Comparison of ENCODE assay signal across 29 cellular contexts in genomic region chr15:96699871-96700401, GRCh38.
DNase-seq lines count a peak whose midpoint lies in the region; ATAC-seq and TF ChIP-seq lines count a peak whose summit lies in the region.
"Had no signal": no experiment of that assay in that cellular context is flagged by ENCODE, and none has a peak within 500 bp of the region (broad histone marks: within the 10 kb centered on the region; RNA-seq: fewer than 3 reads in every experiment).

No MANE protein-coding gene starts in this region.

- no peak overlapping the region for H2BK20ac ChIP-seq in H9 (ENCODE audit: low read depth, low read length, poor library complexity, severe bottlenecking)

- H4K5ac ChIP-seq in H9 (ENCODE audit: insufficient read length, low read depth, low read length), result no peak overlapping the region

- H3K4me1 Mint-ChIP-seq in H9, result peaks cover 65 to 66% of the 10 kb centered on the region in 2 experiments
- H3K4me1 Mint-ChIP-seq: activated CD4-positive, alpha-beta T cell treated with anti-CD3 and anti-CD28 coated beads, Interleukin-2, amount 10 ng/mL, durations not matched to agents 24 days and 14 days; activated CD8-positive, alpha-beta memory T cell treated with anti-CD3 and anti-CD28 coated beads, Interleukin-2, amount 10 ng/mL, durations not matched to agents 7 days and 5 days; activated naive CD4-positive, alpha-beta T cell treated with anti-CD3 and anti-CD28 coated beads, Interleukin-2, amount 10 ng/mL, durations not matched to agents 7 days and 5 days; stimulated activated naive B cell treated with anti-CD40 and anti-IgM and Interleukin-4, amounts not matched to agents 10 μg/mL and 1 μg/mL and 100 μg/mL, for 72 hours had no signal

- TF ChIP-seq EP300 in gastroesophageal sphincter (IDR thresholded peaks at IDR 0.05), result no peak

- H3K14ac ChIP-seq in H9 (ENCODE audit: insufficient read depth, low read length), result no peak overlapping the region

- no peak overlapping the region for H3T11ph ChIP-seq in H9 (ENCODE audit: low read length)

- H3K27me3 Mint-ChIP-seq in H9 (ENCODE audit: low read depth), result no peaks in the 10 kb centered on the region
- H3K27me3 Mint-ChIP-seq: activated CD4-positive, alpha-beta T cell treated with anti-CD3 and anti-CD28 coated beads, Interleukin-2, amount 10 ng/mL, durations not matched to agents 24 days and 14 days; activated CD8-positive, alpha-beta memory T cell treated with anti-CD3 and anti-CD28 coated beads, Interleukin-2, amount 10 ng/mL, durations not matched to agents 7 days and 5 days; activated naive CD4-positive, alpha-beta T cell treated with anti-CD3 and anti-CD28 coated beads, Interleukin-2, amount 10 ng/mL, durations not matched to agents 7 days and 5 days; stimulated activated naive B cell treated with anti-CD40 and anti-IgM and Interleukin-4, amounts not matched to agents 10 μg/mL and 1 μg/mL and 100 μg/mL, for 72 hours had no signal

- ATAC-seq in gastroesophageal sphincter (no peak), mucosa of descending colon (no peak)
- ATAC-seq: activated CD8-positive, alpha-beta memory T cell treated with anti-CD3 and anti-CD28 coated beads, Interleukin-2, amount 10 ng/mL, durations not matched to agents 7 days and 5 days; pancreas; Right ventricle myocardium inferior; stimulated activated naive B cell treated with anti-CD40 and anti-IgM and Interleukin-4, amounts not matched to agents 10 μg/mL and 1 μg/mL and 100 μg/mL, for 72 hours had no signal

- intact Hi-C loops in mucosa of descending colon (cut with DNase I, micrococcal nuclease), result no loop called here

- no CpG with 5 or more reads among the region's 3 CpGs for WGBS in H9 (ENCODE audit: extremely low coverage, insufficient read length, low lambda C conversion rate)
- 96 to 100% methylated on average over 2 to 3 of the region's 3 CpGs for WGBS in gastroesophageal sphincter (ENCODE audit: low coverage in 1 of 2), 2 donors

- no peak overlapping the region for H3K9ac ChIP-seq in H9 (ENCODE audit: extremely low read depth, insufficient read length, low read length)
- H3K9ac ChIP-seq: BLaER1 treated with 17β-estradiol and CSF1 and Interleukin-3, amounts not matched to agents 10 nM and 100 nM had no signal

- no peak overlapping the region for H2AK5ac ChIP-seq in H9 (ENCODE audit: insufficient read length, low read length)

- H3K79me1 ChIP-seq in H9 (ENCODE audit: insufficient read depth, low read depth, low read length, poor library complexity, severe bottlenecking), result no peaks in the 10 kb centered on the region

- peak overlapping the region in 1 of 3 experiments; percentile 95; a peak in 4 of 7 replicates for H3K27ac Mint-ChIP-seq in H9
- H3K27ac Mint-ChIP-seq: activated CD4-positive, alpha-beta T cell treated with anti-CD3 and anti-CD28 coated beads, Interleukin-2, amount 10 ng/mL, durations not matched to agents 24 days and 14 days; activated CD8-positive, alpha-beta memory T cell treated with anti-CD3 and anti-CD28 coated beads, Interleukin-2, amount 10 ng/mL, durations not matched to agents 7 days and 5 days; activated naive CD4-positive, alpha-beta T cell treated with anti-CD3 and anti-CD28 coated beads, Interleukin-2, amount 10 ng/mL, durations not matched to agents 7 days and 5 days; activated T-helper 1 cell treated with anti-CD3 and anti-CD28 coated beads, Interleukin-12 subunit alpha, Interleukin-12 subunit beta, Interleukin-2, Interleukin-4 antibody, amounts not matched to agents 30 ng/mL and 10 ng/mL and 1 ng/mL, durations not matched to agents 14 hours and 24 hours and 36 hours; nephron; stimulated activated naive B cell treated with anti-CD40 and anti-IgM and Interleukin-4, amounts not matched to agents 10 μg/mL and 1 μg/mL and 100 μg/mL, for 72 hours had no signal

- no peaks in the 10 kb centered on the region for H3K9me3 Mint-ChIP-seq in H9
- H3K9me3 Mint-ChIP-seq: activated naive CD4-positive, alpha-beta T cell treated with anti-CD3 and anti-CD28 coated beads, Interleukin-2, amount 10 ng/mL, durations not matched to agents 7 days and 5 days; activated T-helper 1 cell treated with anti-CD3 and anti-CD28 coated beads, Interleukin-12 subunit alpha, Interleukin-12 subunit beta, Interleukin-2, Interleukin-4 antibody, amounts not matched to agents 30 ng/mL and 10 ng/mL and 1 ng/mL, durations not matched to agents 14 hours and 24 hours and 36 hours; nephron; stimulated activated naive B cell treated with anti-CD40 and anti-IgM and Interleukin-4, amounts not matched to agents 10 μg/mL and 1 μg/mL and 100 μg/mL, for 72 hours had no signal

- no peak overlapping the region for H3K27ac ChIP-seq in H9 (ENCODE audit: insufficient read length, low read depth, low read length)
- no peak overlapping the region for H3K27ac ChIP-seq in gastroesophageal sphincter
- H3K27ac ChIP-seq: BLaER1 treated with 17β-estradiol and CSF1 and Interleukin-3, amounts not matched to agents 10 nM and 100 nM; colonic mucosa; pancreas; right atrium auricular region; suprapubic skin; VCaP had no signal

- no peak overlapping the region for H2BK120ac ChIP-seq in H9 (ENCODE audit: low read depth, low read length, poor library complexity, severe bottlenecking)

- H3K9me3 ChIP-seq in H9 (ENCODE audit: control insufficient read depth, low read depth, low read length) (no peaks in the 10 kb centered on the region), gastroesophageal sphincter (no peaks in the 10 kb centered on the region), mucosa of descending colon (no peaks in the 10 kb centered on the region)
- H3K9me3 ChIP-seq: BLaER1 treated with 17β-estradiol and CSF1 and Interleukin-3, amounts not matched to agents 10 nM and 100 nM; colonic mucosa; MG63; pancreas; right atrium auricular region; suprapubic skin had no signal

- no peak overlapping the region for H4K8ac ChIP-seq in H9 (replicated peaks; ENCODE audit: insufficient read length, low read depth, low read length)

- no peak overlapping the region for H2BK15ac ChIP-seq in H9 (ENCODE audit: low read depth, low read length)

- H3K4me2 ChIP-seq in H9 (ENCODE audit: insufficient read depth, insufficient read length, low read length), result no peak overlapping the region
- H3K4me2 ChIP-seq: BLaER1 treated with 17β-estradiol and CSF1 and Interleukin-3, amounts not matched to agents 10 nM and 100 nM had no signal

- TF ChIP-seq POLR2A in gastroesophageal sphincter (IDR thresholded peaks at IDR 0.05), result no peak

- H3K36me3 ChIP-seq in gastroesophageal sphincter, result no peaks in the 10 kb centered on the region
- no peaks in the 10 kb centered on the region for H3K36me3 ChIP-seq in mucosa of descending colon (ENCODE audit: low read depth)
- H3K36me3 ChIP-seq: BLaER1 treated with 17β-estradiol and CSF1 and Interleukin-3, amounts not matched to agents 10 nM and 100 nM; colonic mucosa; MG63; pancreas; right atrium auricular region; suprapubic skin had no signal

- H3K23me2 ChIP-seq in H9 (ENCODE audit: insufficient read length, low read depth, low read length, poor library complexity, severe bottlenecking), result no peaks in the 10 kb centered on the region

- no peak overlapping the region for H3K4me3 Mint-ChIP-seq in H9
- H3K4me3 Mint-ChIP-seq: activated CD4-positive, alpha-beta T cell treated with anti-CD3 and anti-CD28 coated beads, Interleukin-2, amount 10 ng/mL, durations not matched to agents 24 days and 14 days; activated CD8-positive, alpha-beta memory T cell treated with anti-CD3 and anti-CD28 coated beads, Interleukin-2, amount 10 ng/mL, durations not matched to agents 7 days and 5 days; activated naive CD4-positive, alpha-beta T cell treated with anti-CD3 and anti-CD28 coated beads, Interleukin-2, amount 10 ng/mL, durations not matched to agents 7 days and 5 days; activated T-helper 1 cell treated with anti-CD3 and anti-CD28 coated beads, Interleukin-12 subunit alpha, Interleukin-12 subunit beta, Interleukin-2, Interleukin-4 antibody, amounts not matched to agents 30 ng/mL and 10 ng/mL and 1 ng/mL, durations not matched to agents 14 hours and 24 hours and 36 hours; nephron; stimulated activated naive B cell treated with anti-CD40 and anti-IgM and Interleukin-4, amounts not matched to agents 10 μg/mL and 1 μg/mL and 100 μg/mL, for 72 hours had no signal

- H2BK12ac ChIP-seq in H9 (ENCODE audit: insufficient read length, low read depth, low read length), result no peak overlapping the region

- no peaks in the 10 kb centered on the region for H4K20me1 ChIP-seq in H9 (ENCODE audit: control insufficient read depth, insufficient read depth, insufficient read length)
- H4K20me1 ChIP-seq: BLaER1 treated with 17β-estradiol and CSF1 and Interleukin-3, amounts not matched to agents 10 nM and 100 nM had no signal

- peak; percentile 74 for DNase-seq in H9
- peak; percentile 65 for DNase-seq in NCI-H1436 (lab: John Stamatoyannopoulos, UW)
- peak; percentile 86 for DNase-seq in NCI-H748 (lab: John Stamatoyannopoulos, UW; ENCODE audit: unreplicated experiment)
- peak; percentile 96 for DNase-seq in islet precursor cell
- no peak for DNase-seq in mucosa of descending colon
- no peak for DNase-seq in SKM-1 treated with dmso at 0.1 percent for 144 hours (lab: John Stamatoyannopoulos, UW; ENCODE audit: unreplicated experiment)
- DNase-seq: activated CD4-positive, alpha-beta T cell treated with anti-CD3 and anti-CD28 coated beads, Interleukin-2, amount 10 ng/mL, durations not matched to agents 24 days and 14 days; activated CD8-positive, alpha-beta memory T cell treated with anti-CD3 and anti-CD28 coated beads, Interleukin-2, amount 10 ng/mL, durations not matched to agents 7 days and 5 days; activated naive CD4-positive, alpha-beta T cell treated with anti-CD3 and anti-CD28 coated beads, Interleukin-2, amount 10 ng/mL, durations not matched to agents 7 days and 5 days; amniotic stem cell; Calu3; colonic mucosa; effector memory CD4-positive, alpha-beta T cell; foreskin fibroblast; HCEC 1CT; MG63; NCI-H2029; OCI-M1; pancreas; stimulated activated CD4-positive, alpha-beta T cell treated with anti-CD3 and anti-CD28 coated beads, Interleukin-2, amount 100 ng/mL, for 48 hours; stimulated activated naive B cell treated with anti-CD40 and anti-IgM and Interleukin-4, amounts not matched to agents 10 μg/mL and 1 μg/mL and 100 μg/mL, for 72 hours had no signal

- H3K27me3 ChIP-seq in H9 (ENCODE audit: insufficient read depth, low read length) (no peaks in the 10 kb centered on the region), gastroesophageal sphincter (no peaks in the 10 kb centered on the region)
- H3K27me3 ChIP-seq: BLaER1 treated with 17β-estradiol and CSF1 and Interleukin-3, amounts not matched to agents 10 nM and 100 nM; colonic mucosa; MG63; right atrium auricular region; suprapubic skin had no signal

- no peak overlapping the region for H2AFZ ChIP-seq in H9 (ENCODE audit: low read length)

- no peaks in the 10 kb centered on the region for H3K36me3 Mint-ChIP-seq in H9 (ENCODE audit: insufficient read depth in 1 of 3, low read depth in 3 of 3)
- H3K36me3 Mint-ChIP-seq: activated CD8-positive, alpha-beta memory T cell treated with anti-CD3 and anti-CD28 coated beads, Interleukin-2, amount 10 ng/mL, durations not matched to agents 7 days and 5 days; activated naive CD4-positive, alpha-beta T cell treated with anti-CD3 and anti-CD28 coated beads, Interleukin-2, amount 10 ng/mL, durations not matched to agents 7 days and 5 days; stimulated activated naive B cell treated with anti-CD40 and anti-IgM and Interleukin-4, amounts not matched to agents 10 μg/mL and 1 μg/mL and 100 μg/mL, for 72 hours had no signal

- no peak overlapping the region for H2BK5ac ChIP-seq in H9 (ENCODE audit: insufficient read length, low read length)

- no peak overlapping the region for H3K4me3 ChIP-seq in gastroesophageal sphincter
- no peak overlapping the region for H3K4me3 ChIP-seq in mucosa of descending colon
- H3K4me3 ChIP-seq: BLaER1 treated with 17β-estradiol and CSF1 and Interleukin-3, amounts not matched to agents 10 nM and 100 nM; colonic mucosa; MG63; pancreas; right atrium auricular region; suprapubic skin had no signal

- no peak overlapping the region for H3K4ac ChIP-seq in H9 (ENCODE audit: low read depth, low read length)

- H3K4me1 ChIP-seq in H9 (ENCODE audit: insufficient read depth, low read length) (peaks cover 13% of the 10 kb centered on the region), gastroesophageal sphincter (peaks cover 0 to 3% (median 0%) of the 10 kb centered on the region in 3 donors), mucosa of descending colon (ENCODE audit: low read depth) (no peaks in the 10 kb centered on the region)
- H3K4me1 ChIP-seq: BLaER1 treated with 17β-estradiol and CSF1 and Interleukin-3, amounts not matched to agents 10 nM and 100 nM; colonic mucosa; pancreas; right atrium auricular region; suprapubic skin had no signal

- no peak overlapping the region for H3K18ac ChIP-seq in H9 (ENCODE audit: insufficient read length, low read depth, low read length)

- no peak overlapping the region for H3K56ac ChIP-seq in H9 (ENCODE audit: insufficient read length, low read depth, low read length)

- no peak overlapping the region for H4K91ac ChIP-seq in H9 (ENCODE audit: insufficient read length, low read depth, low read length)

- no peaks in the 10 kb centered on the region for H3K79me2 ChIP-seq in H9 (ENCODE audit: insufficient read depth, low read length)

- TF ChIP-seq CTCF in H9 (conservative IDR thresholded peaks at IDR 0.05) (no peak), gastroesophageal sphincter (IDR thresholded peaks at IDR 0.05) (no peak), mucosa of descending colon (IDR thresholded peaks at IDR 0.05) (no peak)

- no peak overlapping the region for H3K23ac ChIP-seq in H9 (ENCODE audit: insufficient read length, low read depth, low read length)

Comparison
In these comparisons a context has a peak if more than half of its experiments do, and no peak if none do; other contexts are left out.
1. DNase-seq: peak in H9 (single experiment), NCI-H1436 (single experiment), NCI-H748 (single experiment) and islet precursor cell (single experiment); none in mucosa of descending colon (0 of 3) and SKM-1 treated with dmso at 0.1 percent for 144 hours (single experiment).